8 cellular contexts compared by ENCODE assay signal in the genomic region with DNA sequence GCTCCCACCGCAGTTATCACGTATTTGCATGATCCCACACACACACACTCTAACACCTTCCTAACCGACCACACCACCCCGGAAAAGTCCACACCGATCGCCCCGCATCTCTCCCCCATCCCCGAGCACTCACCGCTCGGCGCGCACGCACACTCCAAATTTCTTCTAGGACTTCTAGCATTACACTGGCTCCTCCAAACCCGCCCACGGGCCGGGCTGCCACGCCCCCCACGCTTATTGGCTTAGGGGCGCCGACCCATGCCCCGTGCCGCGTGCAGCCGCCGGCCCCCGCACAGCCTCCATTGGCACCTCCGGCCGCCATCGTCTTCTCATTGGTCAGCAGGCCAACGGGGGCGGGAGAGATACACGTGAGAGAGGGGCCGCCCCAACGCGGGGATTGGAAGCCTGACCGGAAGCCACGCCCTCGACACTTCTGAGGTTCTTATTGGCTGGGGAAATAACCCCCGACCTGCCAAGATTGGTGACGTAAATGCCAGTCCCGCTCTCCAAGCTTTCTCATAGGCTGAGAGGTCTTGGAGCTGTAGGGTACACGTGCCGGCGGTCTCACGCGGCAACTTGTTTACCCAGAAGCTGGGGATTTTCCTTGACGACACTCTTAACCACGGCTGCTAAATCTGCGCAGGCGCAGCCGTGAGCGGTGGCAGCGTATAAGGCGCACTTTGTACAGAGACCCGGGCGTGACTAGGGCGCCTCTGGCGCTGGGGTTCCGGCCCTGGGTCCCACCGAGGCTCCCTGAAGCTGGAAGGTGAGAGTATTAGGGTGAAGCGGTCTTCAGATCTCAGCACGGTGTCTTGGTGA. TPM values are rescaled to one million over a fixed set of nuclear protein-coding genes. Genes with fewer than 3 reads are reported as not detected.
A peak's percentile ranks its signal among the peaks of the same experiment; 100 is the strongest.
DNase-seq lines count a peak whose midpoint lies in the region; ATAC-seq and TF ChIP-seq lines count a peak whose summit lies in the region.

No MANE protein-coding gene starts in this region.

- intact Hi-C loops in cardiac septum (cut with DNase I): loop anchor here (2.0 kb wide), 1 partner anchor 30 kb away; no protein-coding TSS in a partner anchor

- no peak for TF ChIP-seq CTCF in GM12865 (IDR thresholded peaks at IDR 0.05; ENCODE audit: insufficient read depth, low read depth, low read length, missing control alignments)
- peak in 3 of 6 experiments; percentile 3 to 28 (median 6) for TF ChIP-seq CTCF in upper lobe of left lung (IDR thresholded peaks at IDR 0.05)

- ATAC-seq in HG02642 (IDR thresholded peaks at IDR 0.05; ENCODE audit: poor library complexity, unreplicated experiment) (peak; percentile 81), upper lobe of left lung (ENCODE audit: low FRiP score in 2 of 2) (peak; percentile 73 to 89)

- peak; percentile 93 to 100 (median 100) for TF ChIP-seq POLR2A in upper lobe of left lung (IDR thresholded peaks at IDR 0.05)

- peak overlapping the region; percentile 98 to 100 (median 99) for H3K27ac ChIP-seq in upper lobe of left lung

- 0 to 1% methylated on average over 22 to 43 of the region's 62 CpGs for WGBS in upper lobe of left lung, 2 donors

- H3K4me1 ChIP-seq in adipocyte (ENCODE audit: control insufficient read depth, insufficient read depth, low read length): peaks cover 31% of the 10 kb centered on the region
- peaks cover 33 to 56% (median 42%) of the 10 kb centered on the region in 4 donors for H3K4me1 ChIP-seq in upper lobe of left lung

- TF ChIP-seq EP300 in upper lobe of left lung (IDR thresholded peaks at IDR 0.05): peak in 3 of 4 donors; percentile 68 to 91 (median 71)

- H3K36me3 ChIP-seq in adipocyte (ENCODE audit: control insufficient read depth, insufficient read depth, low read length, severe bottlenecking): peaks cover 17% of the 10 kb centered on the region
- peaks cover 9 to 34% (median 12%) of the 10 kb centered on the region in 4 donors for H3K36me3 ChIP-seq in upper lobe of left lung

- peak overlapping the region; percentile 99 for H3K9ac ChIP-seq in adipocyte (ENCODE audit: low read length)

- no peaks in the 10 kb centered on the region for H3K27me3 ChIP-seq in adipocyte (replicated peaks; ENCODE audit: control insufficient read depth, insufficient read depth, low read length)
- no peaks in the 10 kb centered on the region for H3K27me3 ChIP-seq in upper lobe of left lung

- DNase-seq in GM12865 (ENCODE audit: low read depth): peak; percentile 100
- peak; percentile 100 for DNase-seq in NCI-H1105 treated with DMSO at 0.1 percent for 48 hours (lab: John Stamatoyannopoulos, UW)
- DNase-seq in SKM-1 treated with dmso at 0.1 percent for 144 hours (lab: John Stamatoyannopoulos, UW; ENCODE audit: unreplicated experiment): peak; percentile 95
- peak; percentile 100 for DNase-seq in adipocyte (ENCODE audit: low read depth)
- DNase-seq in cardiac septum (ENCODE audit: low spot score): peak; percentile 100
- peak; percentile 100 for DNase-seq in pons (ENCODE audit: low spot score)
- peak; percentile 99 to 100 for DNase-seq in upper lobe of left lung

- H3K4me3 ChIP-seq in GM12865 (ENCODE audit: low read depth, low read length) (peak overlapping the region; percentile 65), adipocyte (ENCODE audit: low read length) (peak overlapping the region; percentile 93), upper lobe of left lung (peak overlapping the region; percentile 63 to 88 (median 80))

- H3K9me3 ChIP-seq in adipocyte (ENCODE audit: control insufficient read depth, low read length) (no peaks in the 10 kb centered on the region), upper lobe of left lung (no peaks in the 10 kb centered on the region)

RNA-seq across cellular contexts. Expression of gene PER1, which starts 4.2 kb away (rescaled TPM):
- total RNA-seq in cardiac septum: 47.8 TPM
- total RNA-seq in upper lobe of left lung: 100 to 1,000 TPM; 112 to 358 (median 288) TPM

RNA-seq across cellular contexts. Expression of gene VAMP2, which starts 6.4 kb away (rescaled TPM):
- total RNA-seq in cardiac septum: 63.9 TPM
- 10 to 100 TPM; 27.2 to 75.8 (median 49.8) TPM for total RNA-seq in upper lobe of left lung

RNA-seq across cellular contexts. Expression of gene TMEM107, which starts 19.8 kb away (rescaled TPM):
- 8.7 TPM for total RNA-seq in cardiac septum
- 10 to 100 TPM; 11.5 to 32.5 (median 17.3) TPM for total RNA-seq in upper lobe of left lung

RNA-seq across cellular contexts. Expression of gene HES7, which starts 32.5 kb away (rescaled TPM):
- total RNA-seq in cardiac septum: 0.65 TPM
- total RNA-seq in upper lobe of left lung: 1 to 10 TPM in 1 of 6 donors, not detected in 5; 4.9 TPM

RNA-seq across cellular contexts. Expression of gene BORCS6, which starts 33.6 kb away (rescaled TPM):
- 6.8 TPM for total RNA-seq in cardiac septum
- 10 to 100 TPM in 4 of 6 donors, 1 to 10 TPM in 2; 7.3 to 12.5 (median 11.1) TPM for total RNA-seq in upper lobe of left lung

Comparison
In these comparisons a context has a peak if more than half of its experiments do, and no peak if none do; other contexts are left out.
1. Peak in every context shown above with its lines: DNase-seq, ATAC-seq, H3K4me3 ChIP-seq and H3K27ac ChIP-seq.